Comparison of ENCODE assay signal across 10 cellular contexts in genomic region chr10:115141254-115141653, GRCh38. TPM values are rescaled to one million over a fixed set of nuclear protein-coding genes. Genes with fewer than 3 reads are reported as not detected.
DNase-seq lines count a peak whose midpoint lies in the region; ATAC-seq and TF ChIP-seq lines count a peak whose summit lies in the region.
"Had no signal": no experiment of that assay in that cellular context is flagged by ENCODE, and none has a peak within 500 bp of the region (broad histone marks: within the 10 kb centered on the region; RNA-seq: fewer than 3 reads in every experiment).

No MANE protein-coding gene starts in this region.

- DNase-seq in DMS 273 (lab: John Stamatoyannopoulos, UW; ENCODE audit: unreplicated experiment) (peak; percentile 19), DMS 273 treated with DMSO at 0.1 percent for 48 hours (lab: John Stamatoyannopoulos, UW) (no peak), fibroblast of mammary gland (ENCODE audit: low read depth) (peak; percentile 15), renal cortical epithelial cell (ENCODE audit: low read depth) (peak; percentile 42)
- DNase-seq: 8988T had no signal

- no peaks in the 10 kb centered on the region for H3K9me2 ChIP-seq in OCI-LY1 (ENCODE audit: low read depth, low read length)

- H3K9ac ChIP-seq in OCI-LY1 (ENCODE audit: low read length): no peak overlapping the region

- H3K36me3 ChIP-seq in OCI-LY1 (ENCODE audit: insufficient read depth, low read length): no peaks in the 10 kb centered on the region

- no peaks in the 10 kb centered on the region for H3K4me1 ChIP-seq in OCI-LY1 (ENCODE audit: insufficient read depth, low read length, severe bottlenecking)

- 0 out of 2 replicates have a peak, but pooled peaks cover 3% of the 10 kb centered on the region for H3K9me3 ChIP-seq in OCI-LY1 (ENCODE audit: low read length)

- H4K20me1 ChIP-seq in OCI-LY1 (ENCODE audit: insufficient read depth, low read length): no peaks in the 10 kb centered on the region

- H3K4me3 ChIP-seq in OCI-LY1 (ENCODE audit: low read depth, low read length, poor library complexity, severe bottlenecking): no peak overlapping the region
- H3K4me3 ChIP-seq in fibroblast of mammary gland (ENCODE audit: control insufficient read depth, low read depth, low read length): no peak overlapping the region
- H3K4me3 ChIP-seq: skin epidermis had no signal

- no peaks in the 10 kb centered on the region for H3K79me2 ChIP-seq in OCI-LY1 (ENCODE audit: insufficient read depth, low read length)

- H3K27me3 ChIP-seq in OCI-LY1 (ENCODE audit: insufficient read depth, low read length): no peaks in the 10 kb centered on the region

- H2AFZ ChIP-seq in OCI-LY1 (ENCODE audit: low read length): no peak overlapping the region

- H3K4me2 ChIP-seq in OCI-LY1 (ENCODE audit: low read length): no peak overlapping the region

- no peaks in the 10 kb centered on the region for H3F3A ChIP-seq in OCI-LY1 (ENCODE audit: insufficient read depth, low read length)

- TF ChIP-seq CTCF in OCI-LY1 (IDR thresholded peaks at IDR 0.05; ENCODE audit: low read length) (peak; percentile 49), fibroblast of mammary gland (conservative IDR thresholded peaks at IDR 0.05; ENCODE audit: control insufficient read depth, insufficient read depth, low read depth, low read length) (peak; percentile 28)

- H3K27ac ChIP-seq in OCI-LY1 (ENCODE audit: low read depth, low read length, poor library complexity, severe bottlenecking): no peak overlapping the region
- H3K27ac ChIP-seq: skin epidermis had no signal

- ATAC-seq in GM21367 (IDR thresholded peaks at IDR 0.05; ENCODE audit: unreplicated experiment) (no peak), esophagus mucosa (no peak), HG03139 (IDR thresholded peaks at IDR 0.05; ENCODE audit: unreplicated experiment) (no peak)

RNA-seq across cellular contexts. Expression of gene ATRNL1, which starts 48.1 kb away (rescaled TPM):
- total RNA-seq in renal cortical epithelial cell (5.0 and 12.3 TPM in 2 replicates), esophagus mucosa (1.3 TPM)
